Comparison of ENCODE assay signal across 15 cellular contexts in genomic region chr19:10508707-10509106, GRCh38. TPM values are rescaled to one million over a fixed set of nuclear protein-coding genes. Genes with fewer than 3 reads are reported as not detected.
DNase-seq lines count a peak whose midpoint lies in the region; ATAC-seq, FAIRE-seq and TF ChIP-seq lines count a peak whose summit lies in the region.
"Had no signal": no experiment of that assay in that cellular context is flagged by ENCODE, and none has a peak within 500 bp of the region (broad histone marks: within the 10 kb centered on the region; RNA-seq: fewer than 3 reads in every experiment).

No MANE protein-coding gene starts in this region.

- peaks cover 9% of the 10 kb centered on the region for H3K4me1 ChIP-seq in GM12878 (ENCODE audit: control insufficient read depth, insufficient read depth, low read length)

- H3K79me2 ChIP-seq in GM12878 (ENCODE audit: control insufficient read depth, insufficient read depth, low read length) = no peaks in the 10 kb centered on the region

- no peaks in the 10 kb centered on the region for H3K9me3 ChIP-seq in T-helper 17 cell (ENCODE audit: control insufficient read depth, low read length, poor library complexity, severe bottlenecking)
- H3K9me3 ChIP-seq in GM12878 (replicated peaks; ENCODE audit: control insufficient read depth, insufficient read depth, low read length) = no peaks in the 10 kb centered on the region
- H3K9me3 ChIP-seq: ovary, tibial nerve had no signal

- in situ Hi-C loops in GM12878 (cut with MboI) = no loop called here

- H3K27me3 ChIP-seq in GM12878 (replicated peaks in 1 of 2; ENCODE audit: control insufficient read depth in 2 of 2, insufficient read depth in 2 of 2, low read length in 1 of 2) = peaks cover 0 to 5% of the 10 kb centered on the region in 2 experiments; a peak in 3 of 4 replicates
- H3K27me3 ChIP-seq: ovary had no signal

- RAD21 ChIA-PET in GM12878 (lab: Charles Lee; ENCODE audit: unreplicated experiment) = interaction anchor here (0.6 to 1.5 kb wide), 4 partner anchors 24 to 191 kb away, joined by 3 to 5 read pairs (median 3); no protein-coding TSS in a partner anchor

- ATAC-seq in T-helper 17 cell (peak; percentile 41), GM12878 (no peak), left lobe of liver (no peak)
- peak; percentile 80 for ATAC-seq in stimulated activated naive CD8-positive, alpha-beta T cell treated with anti-CD3 and anti-CD28 coated beads, Interleukin-15, Interleukin-2, amounts not matched to agents 100 U/mL and 50 U/mL, for 24 hours

- no peak overlapping the region for H3K9ac ChIP-seq in GM12878 (ENCODE audit: control insufficient read depth, insufficient read depth, low read length)

- no peak overlapping the region for H3K4me2 ChIP-seq in GM12878 (ENCODE audit: control insufficient read depth, insufficient read depth)

- no TSS peak for BruUV-seq in GM12878 (replicated peaks; lab: Mats Ljungman, UMichigan)

- no peaks in the 10 kb centered on the region for H4K20me1 ChIP-seq in GM12878 (ENCODE audit: control insufficient read depth, insufficient read depth)

- CTCF ChIA-PET in GM12878 (lab: Yijun Ruan, JAX) = interaction anchor here (0.6 to 3.8 kb wide), 15 partner anchors 15 to 503 kb away, joined by 3 to 20 read pairs (median 5); partner anchors contain the start of genes KRI1 and QTRT1

- H3K27ac Mint-ChIP-seq in T-helper 17 cell = peak overlapping the region; percentile 60
- H3K27ac Mint-ChIP-seq: H9 had no signal

- no peak overlapping the region for H2AFZ ChIP-seq in GM12878 (ENCODE audit: control insufficient read depth, low read depth, low read length)

- POLR2A ChIA-PET in GM12878 (lab: Charles Lee) = interaction anchor here (0.5 kb wide), 1 partner anchor 33 kb away, joined by 3 read pairs; no protein-coding TSS in a partner anchor

- H3K4me3 Mint-ChIP-seq in T-helper 17 cell = peak overlapping the region; percentile 53
- H3K4me3 Mint-ChIP-seq: H9 had no signal

- no peak overlapping the region for H3K4me3 ChIP-seq in GM12878
- H3K4me3 ChIP-seq: ovary, tibial nerve had no signal

- no peak for TF ChIP-seq POLR2A in GM12878 (IDR thresholded peaks at IDR 0.05; ENCODE audit: low read depth, low read length)

- WGBS in GM12878 (ENCODE audit: insufficient coverage, insufficient replicate concordance, low lambda C conversion rate, missing lambda C conversion rate) = 3% methylated on average over 3 of the region's 3 CpGs

- FAIRE-seq in GM12878 (lab: Jason Lieb, UNC) = no peak
- FAIRE-seq: endothelial cell of umbilical vein had no signal

- peak; percentile 74 for DNase-seq in stimulated activated CD4-positive, alpha-beta T cell treated with anti-CD3 and anti-CD28 coated beads, Interleukin-1b, Interleukin-23, amount 100 ng/mL, for 48 hours
- DNase-seq in stimulated activated CD4-positive, alpha-beta T cell treated with anti-CD3 and anti-CD28 coated beads, Interleukin-4, amount 100 ng/mL, for 1 hour = no peak
- DNase-seq in T-helper 17 cell = no peak
- no peak for DNase-seq in GM12878 (ENCODE audit: low read depth, low spot score)
- no peak for DNase-seq in stimulated activated naive CD8-positive, alpha-beta T cell treated with anti-CD3 and anti-CD28 coated beads, Interleukin-15, Interleukin-2, amounts not matched to agents 100 U/mL and 50 U/mL, for 24 hours
- DNase-seq in amygdala (lab: John Stamatoyannopoulos, UW) = no peak
- DNase-seq in left lobe of liver (ENCODE audit: low spot score) = no peak
- DNase-seq in NCI-H2029 treated with DMSO at 0.1 percent for 48 hours (lab: John Stamatoyannopoulos, UW) = no peak
- DNase-seq: DMS79, glutamatergic neuron, H9, islet precursor cell, ovary had no signal

- H3K27ac ChIP-seq in GM12878 (ENCODE audit: control insufficient read depth, insufficient read depth) = no peak overlapping the region
- H3K27ac ChIP-seq: ovary, tibial nerve had no signal

- peaks cover 4% of the 10 kb centered on the region for H3K36me3 Mint-ChIP-seq in T-helper 17 cell (ENCODE audit: low read depth)

- TF ChIP-seq CTCF in GM12878 (IDR thresholded peaks at IDR 0.05 in 2 of 3, conservative IDR thresholded peaks at IDR 0.05 in 1 of 3; ENCODE audit: control insufficient read depth in 2 of 3, extremely low read depth in 1 of 3, insufficient read depth in 1 of 3, low read depth in 3 of 3, low read length in 3 of 3) = no peak

- intact Hi-C loops in GM12878 (cut with micrococcal nuclease; ENCODE audit: unreplicated experiment) = loop anchor here (10.0 kb wide), 1 partner anchor 104 kb away; the partner anchor contains the start of gene CDC37

- no peak for TF ChIP-seq EP300 in GM12878 (IDR thresholded peaks at IDR 0.05; ENCODE audit: borderline replicate concordance in 1 of 2, control insufficient read depth in 1 of 2, low read depth in 2 of 2, low read length in 2 of 2)

- SMC1A ChIA-PET in GM12878 (lab: Charles Lee; ENCODE audit: uncharacterized antibody, unreplicated experiment) = interaction anchor here (1.2 to 1.9 kb wide), 3 partner anchors 25 to 355 kb away, joined by 3 to 5 read pairs (median 4); no protein-coding TSS in a partner anchor

- peaks cover 14% of the 10 kb centered on the region for H3K4me1 Mint-ChIP-seq in T-helper 17 cell

- no peak for TF ChIP-seq RAD21 in GM12878 (IDR thresholded peaks at IDR 0.05; ENCODE audit: insufficient read depth, low read depth, low read length)

- peaks cover 11% of the 10 kb centered on the region for H3K27me3 Mint-ChIP-seq in T-helper 17 cell

- H3K36me3 ChIP-seq in GM12878 (ENCODE audit: control insufficient read depth in 2 of 2, insufficient read depth in 2 of 2, low read length in 1 of 2) = no peaks in the 10 kb centered on the region
- H3K36me3 ChIP-seq: ovary, tibial nerve had no signal

RNA-seq across cellular contexts. Expression of gene KEAP1, which starts 5.6 kb away (rescaled TPM):
- total RNA-seq in T-helper 17 cell (10 to 100 TPM; 13.7 to 27.3 TPM), GM12878 (2014; rRNA removed) (49.0 and 60.4 TPM in 2 replicates), GM12878 (2014; rRNA removed; fragmentation: Illumina TruSeq; extraction: Trizol) (44.3 and 54.7 TPM in 2 replicates), GM12878 (2021) (61.2 and 76.2 TPM in 2 replicates), left lobe of liver (59.6 TPM)
- total RNA-seq in GM12878 (2013; cell fraction: nucleolus; rRNA removed) = 30.3 and 40.1 TPM in 2 replicates
- polyA plus RNA-seq in GM12878 (2011; ENCODE audit: low read depth) = 19.1 TPM
- polyA plus RNA-seq in GM12878 (2011; rRNA removed) (23.7 and 42.6 TPM in 2 replicates), GM12878 (2014; fragmentation: Illumina TruSeq; extraction: Trizol) (17.2 and 36.7 TPM in 2 replicates), GM12878 (2014; fragmentation: Nextera tagmentation; extraction: Ambion mirVana) (1 to 10 TPM; 1.4 to 9.3 TPM), GM12878 (2014; rRNA removed) (41.2 and 50.2 TPM in 2 replicates), GM12878 (2016; fragmentation: Nextera tagmentation; extraction: Ambion mirVana) (10 to 100 TPM; 83.1 to 87.7 TPM)
- polyA plus RNA-seq in GM12878 (2011; cell fraction: cytosol; rRNA removed) = 45.2 and 63.6 TPM in 2 replicates
- polyA plus RNA-seq in GM12878 (2011; cell fraction: nucleus; rRNA removed) = 57.9 and 62.3 TPM in 2 replicates
- polyA plus RNA-seq in GM12878 (2012) = 31.0 and 33.1 TPM in 2 replicates
- 102 and 125 TPM in 2 replicates for polyA minus RNA-seq in GM12878 (2011; rRNA and poly(A)+ RNA removed)
- 29.0 and 35.8 TPM in 2 replicates for polyA minus RNA-seq in GM12878 (2011; cell fraction: cytosol; rRNA and poly(A)+ RNA removed)
- 16.2 and 22.3 TPM in 2 replicates for polyA minus RNA-seq in GM12878 (2011; cell fraction: nucleus; rRNA and poly(A)+ RNA removed)

RNA-seq across cellular contexts. Expression of gene S1PR5, which starts 8.5 kb away (rescaled TPM):
- total RNA-seq in T-helper 17 cell = 1 to 10 TPM in 1 of 2 donors, under 1 TPM in 1; 0.50 to 1.3 TPM
- total RNA-seq in GM12878 (2013; cell fraction: nucleolus; rRNA removed) = not detected in 2 replicates
- total RNA-seq in GM12878 (2014; rRNA removed) = 0.11 TPM in 1 of 2 replicates, not detected in the other
- 0.14 TPM in 1 of 2 replicates, not detected in the other for total RNA-seq in GM12878 (2014; rRNA removed; fragmentation: Illumina TruSeq; extraction: Trizol)
- total RNA-seq in GM12878 (2021) = not detected in 2 replicates
- polyA plus RNA-seq in GM12878 (2011; ENCODE audit: low read depth) = not detected
- 0.04 TPM in 1 of 2 replicates, not detected in the other for polyA plus RNA-seq in GM12878 (2011; rRNA removed)
- 0.03 TPM in 1 of 2 replicates, not detected in the other for polyA plus RNA-seq in GM12878 (2011; cell fraction: cytosol; rRNA removed)
- polyA plus RNA-seq in GM12878 (2011; cell fraction: nucleus; rRNA removed) = not detected in 2 replicates
- not detected in 2 replicates for polyA plus RNA-seq in GM12878 (2012)
- polyA plus RNA-seq in GM12878 (2014; fragmentation: Illumina TruSeq; extraction: Trizol) = not detected in 2 replicates
- not detected for polyA plus RNA-seq in GM12878 (2014; fragmentation: Nextera tagmentation; extraction: Ambion mirVana)
- polyA plus RNA-seq in GM12878 (2014; rRNA removed) = 0.14 TPM in 1 of 2 replicates, not detected in the other
- not detected for polyA plus RNA-seq in GM12878 (2016; fragmentation: Nextera tagmentation; extraction: Ambion mirVana)
- not detected in 2 replicates for polyA minus RNA-seq in GM12878 (2011; rRNA and poly(A)+ RNA removed)
- polyA minus RNA-seq in GM12878 (2011; cell fraction: cytosol; rRNA and poly(A)+ RNA removed) = not detected in 2 replicates
- not detected in 2 replicates for polyA minus RNA-seq in GM12878 (2011; cell fraction: nucleus; rRNA and poly(A)+ RNA removed)
- 0.30 TPM for total RNA-seq in left lobe of liver
- total RNA-seq: endothelial cell of umbilical vein had no signal
- polyA plus RNA-seq: endothelial cell of umbilical vein had no signal

RNA-seq across cellular contexts. Expression of gene ATG4D, which starts 35.0 kb away (rescaled TPM):
- 10 to 100 TPM; 70.6 to 70.7 TPM for total RNA-seq in T-helper 17 cell
- total RNA-seq in GM12878 (2013; cell fraction: nucleolus; rRNA removed) = 11.7 and 13.3 TPM in 2 replicates
- 15.6 and 16.8 TPM in 2 replicates for total RNA-seq in GM12878 (2014; rRNA removed)
- total RNA-seq in GM12878 (2014; rRNA removed; fragmentation: Illumina TruSeq; extraction: Trizol) = 8.1 and 8.4 TPM in 2 replicates
- 24.2 and 24.3 TPM in 2 replicates for total RNA-seq in GM12878 (2021)
- 7.4 TPM for polyA plus RNA-seq in GM12878 (2011; ENCODE audit: low read depth)
- 7.9 and 14.5 TPM in 2 replicates for polyA plus RNA-seq in GM12878 (2011; rRNA removed)
- 20.2 and 26.1 TPM in 2 replicates for polyA plus RNA-seq in GM12878 (2011; cell fraction: cytosol; rRNA removed)
- polyA plus RNA-seq in GM12878 (2011; cell fraction: nucleus; rRNA removed) = 45.2 and 57.3 TPM in 2 replicates
- 17.3 and 23.3 TPM in 2 replicates for polyA plus RNA-seq in GM12878 (2012)
- 1.2 and 7.7 TPM in 2 replicates for polyA plus RNA-seq in GM12878 (2014; fragmentation: Illumina TruSeq; extraction: Trizol)
- 1 to 10 TPM in 1 of 2 experiments, under 1 TPM in 1; 0.39 to 2.3 TPM for polyA plus RNA-seq in GM12878 (2014; fragmentation: Nextera tagmentation; extraction: Ambion mirVana)
- 26.7 and 28.7 TPM in 2 replicates for polyA plus RNA-seq in GM12878 (2014; rRNA removed)
- 10 to 100 TPM; 12.4 to 14.6 TPM for polyA plus RNA-seq in GM12878 (2016; fragmentation: Nextera tagmentation; extraction: Ambion mirVana)
- polyA minus RNA-seq in GM12878 (2011; rRNA and poly(A)+ RNA removed) = 10.1 and 22.5 TPM in 2 replicates
- 6.4 and 9.4 TPM in 2 replicates for polyA minus RNA-seq in GM12878 (2011; cell fraction: cytosol; rRNA and poly(A)+ RNA removed)
- 10.0 and 14.4 TPM in 2 replicates for polyA minus RNA-seq in GM12878 (2011; cell fraction: nucleus; rRNA and poly(A)+ RNA removed)
- total RNA-seq in left lobe of liver = 11.6 TPM

RNA-seq across cellular contexts. Expression of gene KRI1, which starts 57.1 kb away (rescaled TPM):
- 10 to 100 TPM; 33.9 to 43.7 TPM for total RNA-seq in T-helper 17 cell
- total RNA-seq in GM12878 (2013; cell fraction: nucleolus; rRNA removed) = 18.6 and 20.9 TPM in 2 replicates
- 25.3 and 31.0 TPM in 2 replicates for total RNA-seq in GM12878 (2014; rRNA removed)
- total RNA-seq in GM12878 (2014; rRNA removed; fragmentation: Illumina TruSeq; extraction: Trizol) = 17.6 and 21.0 TPM in 2 replicates
- 32.7 and 36.2 TPM in 2 replicates for total RNA-seq in GM12878 (2021)
- 10.2 TPM for polyA plus RNA-seq in GM12878 (2011; ENCODE audit: low read depth)
- polyA plus RNA-seq in GM12878 (2011; rRNA removed) = 17.2 and 17.4 TPM in 2 replicates
- 12.3 and 17.7 TPM in 2 replicates for polyA plus RNA-seq in GM12878 (2011; cell fraction: cytosol; rRNA removed)
- polyA plus RNA-seq in GM12878 (2011; cell fraction: nucleus; rRNA removed) = 43.9 and 57.1 TPM in 2 replicates
- polyA plus RNA-seq in GM12878 (2012) = 18.6 and 27.4 TPM in 2 replicates
- 21.9 and 24.7 TPM in 2 replicates for polyA plus RNA-seq in GM12878 (2014; fragmentation: Illumina TruSeq; extraction: Trizol)
- polyA plus RNA-seq in GM12878 (2014; fragmentation: Nextera tagmentation; extraction: Ambion mirVana) = 1 to 10 TPM in 1 of 2 experiments, under 1 TPM in 1; 0.98 to 3.4 TPM
- polyA plus RNA-seq in GM12878 (2014; rRNA removed) = 42.5 and 42.6 TPM in 2 replicates
- 10 to 100 TPM; 24.7 to 27.4 TPM for polyA plus RNA-seq in GM12878 (2016; fragmentation: Nextera tagmentation; extraction: Ambion mirVana)
- 5.3 and 7.0 TPM in 2 replicates for polyA minus RNA-seq in GM12878 (2011; rRNA and poly(A)+ RNA removed)
- polyA minus RNA-seq in GM12878 (2011; cell fraction: cytosol; rRNA and poly(A)+ RNA removed) = 8.0 and 9.6 TPM in 2 replicates
- 12.5 and 24.5 TPM in 2 replicates for polyA minus RNA-seq in GM12878 (2011; cell fraction: nucleus; rRNA and poly(A)+ RNA removed)
- 10.4 TPM for total RNA-seq in left lobe of liver

Comparison
In these comparisons a context has a peak if more than half of its experiments do, and no peak if none do; other contexts are left out.
1. ATAC-seq: peak in T-helper 17 cell (single experiment) and stimulated activated naive CD8-positive, alpha-beta T cell treated with anti-CD3 and anti-CD28 coated beads, Interleukin-15, Interleukin-2, amounts not matched to agents 100 U/mL and 50 U/mL, for 24 hours (single experiment); none in GM12878 (single experiment) and left lobe of liver (single experiment).